Comparison of ENCODE assay signal across 33 cellular contexts in the genomic region with DNA sequence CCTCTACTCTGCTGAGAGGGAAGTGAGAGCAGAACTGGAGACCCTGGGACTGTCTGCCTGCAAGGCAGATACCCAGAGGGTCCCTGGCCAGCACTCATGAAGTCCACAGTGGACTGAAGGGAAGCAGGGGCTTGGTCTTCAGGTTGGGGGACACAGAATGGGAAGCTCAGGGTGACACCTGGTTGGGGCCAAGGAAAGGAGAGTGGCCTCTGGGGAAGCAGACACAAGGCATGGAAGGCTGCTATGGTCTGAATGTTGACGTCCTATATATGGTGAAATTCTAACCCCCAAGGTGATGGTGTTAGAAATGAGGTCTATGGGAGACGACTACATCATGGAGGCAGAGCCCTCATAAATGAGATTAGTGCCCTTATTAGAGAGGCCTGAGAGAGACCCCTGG.
"Had no signal": no experiment of that assay in that cellular context is flagged by ENCODE, and none has a peak within 500 bp of the region (broad histone marks: within the 10 kb centered on the region; RNA-seq: fewer than 3 reads in every experiment).

No MANE protein-coding gene starts in this region.

- H3K9me3 ChIP-seq: esophagus squamous epithelium had no signal

- H3K36me3 ChIP-seq: brain microvascular endothelial cell, esophagus squamous epithelium, gastroesophageal sphincter had no signal

- H3K27me3 ChIP-seq: brain microvascular endothelial cell, gastroesophageal sphincter had no signal

- H3K36me3 Mint-ChIP-seq: activated CD8-positive, alpha-beta memory T cell treated with anti-CD3 and anti-CD28 coated beads, Interleukin-2, amount 10 ng/mL, durations not matched to agents 7 days and 5 days; activated naive CD8-positive, alpha-beta T cell had no signal

- H3K4me3 ChIP-seq: esophagus squamous epithelium, gastroesophageal sphincter had no signal

- H3K9me3 Mint-ChIP-seq: activated CD8-positive, alpha-beta T cell treated with anti-CD3 and anti-CD28 coated beads for 36 hours; activated T-cell treated with anti-CD3 and anti-CD28 coated beads, Interleukin-2, amount 50 U/mL, for 24 hours; activated T-cell treated with anti-CD3 and anti-CD28 coated beads, Interleukin-2, amount 50 U/mL, for 72 hours; activated T-helper 17 cell treated with anti-CD3 and anti-CD28 coated beads, Interleukin-2, amount 50 U/mL, for 72 hours; effector memory CD8-positive, alpha-beta T cell; T-helper 2 cell treated with Interferon-gamma antibody and Interleukin-4, amounts not matched to agents 5 μg/mL and 100 μg/mL, for 36 hours had no signal

- H3K4me3 Mint-ChIP-seq: activated B cell treated with CpG ODN at 0.5 μM for 24 hours; activated CD8-positive, alpha-beta memory T cell treated with anti-CD3 and anti-CD28 coated beads, Interleukin-2, amount 10 ng/mL, durations not matched to agents 7 days and 5 days; activated CD8-positive, alpha-beta T cell treated with anti-CD3 and anti-CD28 coated beads for 36 hours; activated naive CD8-positive, alpha-beta T cell; activated T-cell treated with anti-CD3 and anti-CD28 coated beads, Interleukin-2, amount 50 U/mL, for 24 hours; activated T-cell treated with anti-CD3 and anti-CD28 coated beads, Interleukin-2, amount 50 U/mL, for 72 hours; activated T-helper 17 cell treated with anti-CD3 and anti-CD28 coated beads, Interleukin-2, amount 50 U/mL, for 72 hours; effector memory CD8-positive, alpha-beta T cell; T-helper 17 cell; T-helper 2 cell treated with Interferon-gamma antibody and Interleukin-4, amounts not matched to agents 5 μg/mL and 100 μg/mL, for 36 hours had no signal

- H3K27ac Mint-ChIP-seq: activated B cell treated with CpG ODN at 0.5 μM for 24 hours; activated CD8-positive, alpha-beta memory T cell treated with anti-CD3 and anti-CD28 coated beads, Interleukin-2, amount 10 ng/mL, durations not matched to agents 7 days and 5 days; activated CD8-positive, alpha-beta T cell treated with anti-CD3 and anti-CD28 coated beads for 36 hours; activated naive CD8-positive, alpha-beta T cell; activated T-cell treated with anti-CD3 and anti-CD28 coated beads, Interleukin-2, amount 50 U/mL, for 24 hours; activated T-cell treated with anti-CD3 and anti-CD28 coated beads, Interleukin-2, amount 50 U/mL, for 72 hours; activated T-helper 17 cell treated with anti-CD3 and anti-CD28 coated beads, Interleukin-2, amount 50 U/mL, for 72 hours; effector memory CD8-positive, alpha-beta T cell; T-helper 17 cell; T-helper 2 cell treated with Interferon-gamma antibody and Interleukin-4, amounts not matched to agents 5 μg/mL and 100 μg/mL, for 36 hours had no signal

- H3K4me1 ChIP-seq: esophagus squamous epithelium, gastroesophageal sphincter had no signal

- H3K27ac ChIP-seq: brain microvascular endothelial cell, epithelial cell of prostate, esophagus squamous epithelium, gastroesophageal sphincter, VCaP had no signal

- H3K4me1 Mint-ChIP-seq: activated B cell treated with CpG ODN at 0.5 μM for 24 hours; activated CD8-positive, alpha-beta memory T cell treated with anti-CD3 and anti-CD28 coated beads, Interleukin-2, amount 10 ng/mL, durations not matched to agents 7 days and 5 days; activated T-helper 17 cell treated with anti-CD3 and anti-CD28 coated beads, Interleukin-2, amount 50 U/mL, for 72 hours; T-helper 17 cell had no signal

- ATAC-seq: activated CD4-positive, CD25-positive, alpha-beta regulatory T cell treated with anti-CD3 and anti-CD28 coated beads, Interleukin-2, amount 50 U/mL, for 24 hours; activated CD8-positive, alpha-beta memory T cell treated with anti-CD3 and anti-CD28 coated beads, Interleukin-2, amount 10 ng/mL, durations not matched to agents 7 days and 5 days; activated CD8-positive, alpha-beta T cell treated with anti-CD3 and anti-CD28 coated beads for 36 hours; activated T-cell treated with anti-CD3 and anti-CD28 coated beads, Interleukin-2, amount 50 U/mL, for 72 hours; activated T-helper 17 cell treated with anti-CD3 and anti-CD28 coated beads, Interleukin-2, amount 50 U/mL, for 72 hours; effector memory CD8-positive, alpha-beta T cell; gastroesophageal sphincter; T-helper 17 cell had no signal

- DNase-seq: activated B cell treated with CpG ODN at 0.5 μM for 24 hours; activated CD4-positive, alpha-beta T cell treated with anti-CD3 and anti-CD28 coated beads for 48 hours; activated CD4-positive, alpha-beta T cell treated with anti-CD3 and anti-CD28 coated beads, Interleukin-2, amount 50 U/mL, for 1 hour; activated CD4-positive, alpha-beta T cell treated with anti-CD3 and anti-CD28 coated beads, Interleukin-2, amount 50 U/mL, for 48 hours; activated CD8-positive, alpha-beta memory T cell treated with anti-CD3 and anti-CD28 coated beads, Interleukin-2, amount 10 ng/mL, durations not matched to agents 7 days and 5 days; activated CD8-positive, alpha-beta memory T cell treated with anti-CD3 and anti-CD28 coated beads, Interleukin-2, amount 50 U/mL, for 4 hours; activated CD8-positive, alpha-beta T cell treated with anti-CD3 and anti-CD28 coated beads for 36 hours; activated effector memory CD4-positive, alpha-beta T cell treated with Interleukin-2 at 50 U/mL for 16 hours; activated gamma-delta T cell treated with Interleukin-2 at 50 U/mL for 16 hours; activated naive CD4-positive, alpha-beta T cell treated with anti-CD3 and anti-CD28 coated beads, Interleukin-2, amount 50 U/mL, for 16 hours; activated naive CD4-positive, alpha-beta T cell treated with Interleukin-2 at 50 U/mL for 16 hours; activated T-cell treated with anti-CD3 and anti-CD28 coated beads for 4 hours; activated T-cell treated with anti-CD3 and anti-CD28 coated beads, Interleukin-2, amount 50 U/mL, for 24 hours; activated T-cell treated with anti-CD3 and anti-CD28 coated beads, Interleukin-2, amount 50 U/mL, for 72 hours; amniotic stem cell; anterior cingulate cortex; brain microvascular endothelial cell; caudate nucleus; cortex of kidney; dermis blood vessel endothelial cell; effector CD4-positive, alpha-beta T cell; effector memory CD8-positive, alpha-beta T cell; esophagus squamous epithelium; foreskin melanocyte; T-helper 1 cell; T-helper 17 cell had no signal
